22 cellular contexts compared by ENCODE assay signal in the genomic region with DNA sequence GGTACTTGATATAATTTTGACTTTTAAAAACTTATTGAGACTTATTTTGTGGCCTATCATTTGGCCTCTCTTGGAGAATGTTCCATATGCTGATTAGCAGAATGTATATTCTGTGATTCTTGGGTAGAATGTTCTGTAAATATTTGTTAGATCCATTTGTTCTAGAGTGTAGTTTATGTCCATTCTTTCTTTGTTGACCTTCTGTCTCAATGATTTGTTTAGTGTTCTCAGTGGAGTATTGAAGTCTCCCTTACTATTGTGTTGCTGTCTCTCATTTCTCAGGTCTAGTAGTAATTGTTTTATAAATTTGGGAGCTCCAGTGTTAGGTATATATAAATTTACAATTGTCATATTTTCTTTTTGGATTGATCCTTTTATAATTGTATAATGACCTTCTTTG.
DNase-seq lines count a peak whose midpoint lies in the region; ATAC-seq, FAIRE-seq and TF ChIP-seq lines count a peak whose summit lies in the region.
"Had no signal": no experiment of that assay in that cellular context is flagged by ENCODE, and none has a peak within 500 bp of the region (broad histone marks: within the 10 kb centered on the region; RNA-seq: fewer than 3 reads in every experiment).

No MANE protein-coding gene starts in this region.

- H3K4me3 ChIP-seq in LNCaP clone FGC (ENCODE audit: low read depth, low read length), result peak overlapping the region; percentile 55
- H3K4me3 ChIP-seq: K562 had no signal

- no peak for ATAC-seq in GM21723 (IDR thresholded peaks at IDR 0.05; ENCODE audit: unreplicated experiment)
- ATAC-seq: K562 had no signal

- TF ChIP-seq CTCF in LNCaP clone FGC (IDR thresholded peaks at IDR 0.05; ENCODE audit: control insufficient read depth, extremely low read depth, insufficient read depth), result no peak

- peak; percentile 11 for DNase-seq in NCI-H345 (lab: John Stamatoyannopoulos, UW)
- DNase-seq in NCI-H345 treated with DMSO at 0.1 percent for 48 hours (lab: John Stamatoyannopoulos, UW; ENCODE audit: unreplicated experiment), result no peak
- DNase-seq in LNCaP clone FGC (ENCODE audit: low read depth), result peak; percentile 76
- DNase-seq in NCI-H748 (lab: John Stamatoyannopoulos, UW; ENCODE audit: unreplicated experiment), result peak; percentile 25
- DNase-seq in NCI-H1092 (lab: John Stamatoyannopoulos, UW), result no peak
- no peak for DNase-seq in activated CD4-positive, CD25-positive, alpha-beta regulatory T cell (lab: John Stamatoyannopoulos, UW)
- DNase-seq: ACHN; BE2C; C1 segment of cervical spinal cord; CD4-positive, CD25-positive, alpha-beta regulatory T cell; CD8-positive, alpha-beta memory T cell; COR-L47; DMS79; GF-D8; H9; IMR-90 had no signal

- FAIRE-seq in endometrium (lab: Jason Lieb, UNC), result peak; percentile 12
- FAIRE-seq: D721Med, H1, HTR-8/SVneo had no signal

Comparison
In these comparisons a context has a peak if more than half of its experiments do, and no peak if none do; other contexts are left out.
1. DNase-seq: peak in NCI-H345 (single experiment), LNCaP clone FGC (single experiment) and NCI-H748 (single experiment); none in NCI-H345 treated with DMSO at 0.1 percent for 48 hours (single experiment), NCI-H1092 (single experiment) and activated CD4-positive, CD25-positive, alpha-beta regulatory T cell (0 of 4).